8 cellular contexts compared by ENCODE assay signal in genomic region chr10:68156-68555, GRCh38. TPM values are rescaled to one million over a fixed set of nuclear protein-coding genes. Genes with fewer than 3 reads are reported as not detected.
DNase-seq lines count a peak whose midpoint lies in the region; ATAC-seq lines count a peak whose summit lies in the region.
"Not testable (repeated sequence)": the region's sequence is repeated elsewhere in the genome, so short reads cannot be mapped to it uniquely, and the experiment has no call there.
"Had no signal": no experiment of that assay in that cellular context is flagged by ENCODE, and none has a peak within 500 bp of the region (broad histone marks: within the 10 kb centered on the region; RNA-seq: fewer than 3 reads in every experiment).

No MANE protein-coding gene starts in this region.

- H3K4me1 Mint-ChIP-seq in activated CD4-positive, alpha-beta memory T cell treated with anti-CD3 and anti-CD28 coated beads for 36 hours (ENCODE audit: low read depth); effector memory CD8-positive, alpha-beta T cell (ENCODE audit: low read depth in 2 of 2); natural killer cell treated with Interleukin-12 subunit alpha and Interleukin-12 subunit beta and Interleukin-15 and Interleukin-18, amount 100 ng/mL, for 72 hours (ENCODE audit: low read depth in 2 of 2): not testable (repeated sequence)

- H3K36me3 Mint-ChIP-seq in activated CD4-positive, alpha-beta memory T cell treated with anti-CD3 and anti-CD28 coated beads for 36 hours; activated naive CD4-positive, alpha-beta T cell treated with anti-CD3 and anti-CD28 coated beads, Interleukin-2, amount 50 U/mL, for 72 hours; effector memory CD8-positive, alpha-beta T cell (ENCODE audit: insufficient read depth); natural killer cell treated with Interleukin-12 subunit alpha and Interleukin-12 subunit beta and Interleukin-15 and Interleukin-18, amount 100 ng/mL, for 72 hours: not testable (repeated sequence)

- not testable (repeated sequence) for H3K27me3 Mint-ChIP-seq in activated CD4-positive, alpha-beta memory T cell treated with anti-CD3 and anti-CD28 coated beads for 36 hours
- H3K27me3 Mint-ChIP-seq in effector memory CD8-positive, alpha-beta T cell = peaks cover 25 to 58% of the 10 kb centered on the region in 2 donors
- peaks cover 10 to 13% of the 10 kb centered on the region in 2 donors for H3K27me3 Mint-ChIP-seq in natural killer cell treated with Interleukin-12 subunit alpha and Interleukin-12 subunit beta and Interleukin-15 and Interleukin-18, amount 100 ng/mL, for 72 hours

- CTCF ChIA-PET in activated CD4-positive, alpha-beta memory T cell treated with anti-CD3 and anti-CD28 coated beads for 36 hours (lab: Charles Lee) = not testable (repeated sequence)

- H3K9me3 Mint-ChIP-seq in activated CD4-positive, alpha-beta memory T cell treated with anti-CD3 and anti-CD28 coated beads for 36 hours; activated naive CD4-positive, alpha-beta T cell treated with anti-CD3 and anti-CD28 coated beads, Interleukin-2, amount 50 U/mL, for 72 hours; effector memory CD8-positive, alpha-beta T cell; natural killer cell treated with Interleukin-12 subunit alpha and Interleukin-12 subunit beta and Interleukin-15 and Interleukin-18, amount 100 ng/mL, for 72 hours: not testable (repeated sequence)

- DNase-seq in activated CD4-positive, alpha-beta memory T cell treated with anti-CD3 and anti-CD28 coated beads for 36 hours = peak; percentile 38
- peak; percentile 50 for DNase-seq in activated CD8-positive, alpha-beta memory T cell treated with anti-CD3 and anti-CD28 coated beads, Interleukin-2, amount 50 U/mL, for 48 hours
- DNase-seq in activated naive CD4-positive, alpha-beta T cell treated with anti-CD3 and anti-CD28 coated beads, Interleukin-2, amount 50 U/mL, for 72 hours (ENCODE audit: low spot score in 2 of 2); effector memory CD8-positive, alpha-beta T cell; natural killer cell treated with Interleukin-12 subunit alpha and Interleukin-12 subunit beta and Interleukin-15 and Interleukin-18, amount 100 ng/mL, for 72 hours (ENCODE audit: low spot score); stimulated activated naive CD8-positive, alpha-beta T cell treated with anti-CD3 and anti-CD28 coated beads, Interleukin-15, Interleukin-2, amounts not matched to agents 100 U/mL and 50 U/mL, for 24 hours: not testable (repeated sequence)

- not testable (repeated sequence) for H3K27ac Mint-ChIP-seq in activated CD4-positive, alpha-beta memory T cell treated with anti-CD3 and anti-CD28 coated beads for 36 hours; activated naive CD4-positive, alpha-beta T cell treated with anti-CD3 and anti-CD28 coated beads, Interleukin-2, amount 50 U/mL, for 72 hours; effector memory CD8-positive, alpha-beta T cell; natural killer cell treated with Interleukin-12 subunit alpha and Interleukin-12 subunit beta and Interleukin-15 and Interleukin-18, amount 100 ng/mL, for 72 hours

- ATAC-seq in activated naive CD4-positive, alpha-beta T cell treated with anti-CD3 and anti-CD28 coated beads, Interleukin-2, amount 50 U/mL, for 72 hours = peak; percentile 66 to 97
- ATAC-seq in effector memory CD8-positive, alpha-beta T cell (replicated peaks) = peak; percentile 29
- peak; percentile 61 to 85 for ATAC-seq in natural killer cell treated with Interleukin-12 subunit alpha and Interleukin-12 subunit beta and Interleukin-15 and Interleukin-18, amount 100 ng/mL, for 72 hours
- peak; percentile 46 for ATAC-seq in stimulated activated naive CD8-positive, alpha-beta T cell treated with anti-CD3 and anti-CD28 coated beads, Interleukin-15, Interleukin-2, amounts not matched to agents 100 U/mL and 50 U/mL, for 24 hours

- POLR2A ChIA-PET in activated CD4-positive, alpha-beta memory T cell treated with anti-CD3 and anti-CD28 coated beads for 36 hours (lab: Charles Lee) = not testable (repeated sequence)

- intact Hi-C loops in activated CD4-positive, alpha-beta memory T cell treated with anti-CD3 and anti-CD28 coated beads for 36 hours (cut with micrococcal nuclease) = not testable (repeated sequence)

- not testable (repeated sequence) for H3K4me3 Mint-ChIP-seq in activated CD4-positive, alpha-beta memory T cell treated with anti-CD3 and anti-CD28 coated beads for 36 hours; effector memory CD8-positive, alpha-beta T cell; natural killer cell treated with Interleukin-12 subunit alpha and Interleukin-12 subunit beta and Interleukin-15 and Interleukin-18, amount 100 ng/mL, for 72 hours

RNA-seq across cellular contexts. Expression of gene TUBB8, which starts 19.1 kb away (rescaled TPM):
- not detected for total RNA-seq in activated CD4-positive, alpha-beta memory T cell treated with anti-CD3 and anti-CD28 coated beads for 36 hours
- total RNA-seq in activated naive CD4-positive, alpha-beta T cell treated with anti-CD3 and anti-CD28 coated beads, Interleukin-2, amount 50 U/mL, for 72 hours = under 1 TPM in 1 of 2 donors, not detected in 1; 0.32 TPM
- not detected for total RNA-seq in natural killer cell treated with Interleukin-12 subunit alpha and Interleukin-12 subunit beta and Interleukin-15 and Interleukin-18, amount 100 ng/mL, for 72 hours
- total RNA-seq: CD4-positive, CD25-positive, alpha-beta regulatory T cell; CD8-positive, alpha-beta memory T cell had no signal

Comparison
In these comparisons a context has a peak if more than half of its experiments do, and no peak if none do; other contexts are left out.
1. ATAC-seq: peak in every context shown above with its lines; median percentile 82 in activated naive CD4-positive, alpha-beta T cell treated with anti-CD3 and anti-CD28 coated beads, Interleukin-2, amount 50 U/mL, for 72 hours; 73 in natural killer cell treated with Interleukin-12 subunit alpha and Interleukin-12 subunit beta and Interleukin-15 and Interleukin-18, amount 100 ng/mL, for 72 hours; 46 in stimulated activated naive CD8-positive, alpha-beta T cell treated with anti-CD3 and anti-CD28 coated beads, Interleukin-15, Interleukin-2, amounts not matched to agents 100 U/mL and 50 U/mL, for 24 hours; 29 in effector memory CD8-positive, alpha-beta T cell.